9 cellular contexts compared by ENCODE assay signal in the genomic region with DNA sequence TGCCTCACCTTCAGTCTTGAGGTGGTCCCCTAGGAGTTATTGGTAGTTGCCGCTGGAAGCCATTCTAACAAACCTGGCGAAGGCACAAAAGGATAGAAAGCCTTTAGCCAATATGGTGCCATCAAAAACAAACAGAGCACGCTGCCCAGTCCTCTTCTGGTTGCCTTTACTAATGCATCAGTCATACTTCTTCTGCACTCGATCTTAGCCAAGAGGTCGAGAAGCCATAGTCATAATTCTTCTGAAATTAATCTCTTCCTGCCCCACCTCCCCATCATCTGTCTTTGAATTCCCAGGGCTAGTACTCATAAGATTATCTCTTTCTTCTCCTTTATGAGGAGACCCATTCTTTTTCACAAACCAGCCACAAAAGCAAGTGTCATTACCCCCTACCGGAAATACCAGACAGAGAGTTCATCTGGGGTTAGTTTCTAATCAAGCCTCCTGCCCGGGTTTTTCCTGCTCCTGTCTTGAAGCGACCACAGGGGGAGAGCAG. TPM values are rescaled to one million over a fixed set of nuclear protein-coding genes. Genes with fewer than 3 reads are reported as not detected.
DNase-seq lines count a peak whose midpoint lies in the region; ATAC-seq and TF ChIP-seq lines count a peak whose summit lies in the region.
"Had no signal": no experiment of that assay in that cellular context is flagged by ENCODE, and none has a peak within 500 bp of the region (broad histone marks: within the 10 kb centered on the region; RNA-seq: fewer than 3 reads in every experiment).

No MANE protein-coding gene starts in this region.

- H3K9ac ChIP-seq in MM.1S (ENCODE audit: low read length) (no peak overlapping the region), neural progenitor cell (no peak overlapping the region)

- no peaks in the 10 kb centered on the region for H3K79me2 ChIP-seq in MM.1S (ENCODE audit: low read length)
- H3K79me2 ChIP-seq in neural progenitor cell (ENCODE audit: low read depth), result no peaks in the 10 kb centered on the region

- no peaks in the 10 kb centered on the region for H3K9me2 ChIP-seq in MM.1S (replicated peaks; ENCODE audit: insufficient read depth, low read length)

- H3F3A ChIP-seq in MM.1S (ENCODE audit: insufficient read depth, low read length) (no peaks in the 10 kb centered on the region), neural progenitor cell (ENCODE audit: low read depth) (no peaks in the 10 kb centered on the region)

- H3K4me1 Mint-ChIP-seq in central memory CD8-positive, alpha-beta T cell, result peaks cover 16% of the 10 kb centered on the region
- peaks cover 15% of the 10 kb centered on the region for H3K4me1 Mint-ChIP-seq in neural progenitor cell

- H3K4me3 ChIP-seq in MM.1S (ENCODE audit: low read length), result no peak overlapping the region
- no peak overlapping the region for H3K4me3 ChIP-seq in neural progenitor cell
- H3K4me3 ChIP-seq: heart right ventricle had no signal

- H3K36me3 ChIP-seq in MM.1S (replicated peaks; ENCODE audit: insufficient read depth, low read length) (no peaks in the 10 kb centered on the region), neural progenitor cell (no peaks in the 10 kb centered on the region)
- H3K36me3 ChIP-seq: heart right ventricle had no signal

- peak; percentile 87 for DNase-seq in Daoy (ENCODE audit: low read depth)
- peak; percentile 15 for DNase-seq in MM.1S
- DNase-seq in central memory CD8-positive, alpha-beta T cell (ENCODE audit: low spot score in 2 of 2), result no peak
- DNase-seq in neural progenitor cell (ENCODE audit: low spot score), result no peak
- no peak for DNase-seq in HK-2 (ENCODE audit: unreplicated experiment)
- DNase-seq: heart right ventricle had no signal

- no peaks in the 10 kb centered on the region for H4K20me1 ChIP-seq in MM.1S (ENCODE audit: insufficient read depth, low read length)
- H4K20me1 ChIP-seq in neural progenitor cell (ENCODE audit: low read depth), result no peaks in the 10 kb centered on the region

- no peaks in the 10 kb centered on the region for H3K9me3 Mint-ChIP-seq in central memory CD8-positive, alpha-beta T cell
- H3K9me3 Mint-ChIP-seq in neural progenitor cell, result no peaks in the 10 kb centered on the region

- TF ChIP-seq CTCF in MM.1S (IDR thresholded peaks at IDR 0.05; ENCODE audit: low read length), result no peak
- no peak for TF ChIP-seq CTCF in neural progenitor cell (IDR thresholded peaks at IDR 0.05)

- no peak overlapping the region for H3K4me3 Mint-ChIP-seq in central memory CD8-positive, alpha-beta T cell
- peak overlapping the region; percentile 36 for H3K4me3 Mint-ChIP-seq in neural progenitor cell

- peak overlapping the region; percentile 66 for H3K27ac Mint-ChIP-seq in central memory CD8-positive, alpha-beta T cell (ENCODE audit: low read depth)
- H3K27ac Mint-ChIP-seq in neural progenitor cell, result no peak overlapping the region

- H3K4me2 ChIP-seq in MM.1S (ENCODE audit: low read depth, low read length) (peak overlapping the region; percentile 19), neural progenitor cell (no peak overlapping the region)

- H3K27me3 ChIP-seq in MM.1S (replicated peaks; ENCODE audit: insufficient read depth, low read length) (no peaks in the 10 kb centered on the region), neural progenitor cell (no peaks in the 10 kb centered on the region)
- H3K27me3 ChIP-seq: heart right ventricle had no signal

- H3K4me1 ChIP-seq in MM.1S (ENCODE audit: low read length) (peaks cover 16% of the 10 kb centered on the region), neural progenitor cell (peaks cover 8% of the 10 kb centered on the region)

- H3K27me3 Mint-ChIP-seq in central memory CD8-positive, alpha-beta T cell, result peaks cover 15% of the 10 kb centered on the region
- H3K27me3 Mint-ChIP-seq in neural progenitor cell (ENCODE audit: insufficient read depth, low read depth), result peaks cover 7% of the 10 kb centered on the region

- H3K27ac ChIP-seq in MM.1S (ENCODE audit: low read length) (no peak overlapping the region), neural progenitor cell (no peak overlapping the region)
- H3K27ac ChIP-seq: heart right ventricle had no signal

- no peaks in the 10 kb centered on the region for H3K36me3 Mint-ChIP-seq in central memory CD8-positive, alpha-beta T cell (ENCODE audit: insufficient read depth)
- H3K36me3 Mint-ChIP-seq in neural progenitor cell, result no peaks in the 10 kb centered on the region

- no peak for ATAC-seq in central memory CD8-positive, alpha-beta T cell (replicated peaks; ENCODE audit: extremely low read depth, poor library complexity, severe bottlenecking)
- ATAC-seq in GM21619 (IDR thresholded peaks at IDR 0.05; ENCODE audit: unreplicated experiment) (no peak), GM21825 (IDR thresholded peaks at IDR 0.05; ENCODE audit: unreplicated experiment) (no peak), GM19328 (IDR thresholded peaks at IDR 0.05; ENCODE audit: unreplicated experiment) (no peak)

- H3K9me3 ChIP-seq in MM.1S (replicated peaks; ENCODE audit: insufficient read depth, low read length) (no peaks in the 10 kb centered on the region), neural progenitor cell (ENCODE audit: low read depth) (no peaks in the 10 kb centered on the region)

- H2AFZ ChIP-seq in MM.1S (ENCODE audit: low read length), result 0 out of 2 replicates have a peak overlapping the region, but pooled peaks have one; percentile 36
- H2AFZ ChIP-seq in neural progenitor cell (replicated peaks), result no peak overlapping the region

RNA-seq across cellular contexts. Expression of a gene that starts 21.4 kb away (rescaled TPM):
- 0.57 and 1.1 TPM in 2 replicates for total RNA-seq in Daoy (2014; rRNA removed; shearing (Covaris generic))
- 0.12 TPM in 1 of 2 replicates, not detected in the other for total RNA-seq in neural progenitor cell (ENCODE audit: low replicate concordance)

Comparison
In these comparisons a context has a peak if more than half of its experiments do, and no peak if none do; other contexts are left out.
1. DNase-seq: peak in Daoy (single experiment) and MM.1S (single experiment); none in central memory CD8-positive, alpha-beta T cell (0 of 2), neural progenitor cell (single experiment) and HK-2 (single experiment).